1 cellular context compared by ENCODE assay signal in the genomic region with DNA sequence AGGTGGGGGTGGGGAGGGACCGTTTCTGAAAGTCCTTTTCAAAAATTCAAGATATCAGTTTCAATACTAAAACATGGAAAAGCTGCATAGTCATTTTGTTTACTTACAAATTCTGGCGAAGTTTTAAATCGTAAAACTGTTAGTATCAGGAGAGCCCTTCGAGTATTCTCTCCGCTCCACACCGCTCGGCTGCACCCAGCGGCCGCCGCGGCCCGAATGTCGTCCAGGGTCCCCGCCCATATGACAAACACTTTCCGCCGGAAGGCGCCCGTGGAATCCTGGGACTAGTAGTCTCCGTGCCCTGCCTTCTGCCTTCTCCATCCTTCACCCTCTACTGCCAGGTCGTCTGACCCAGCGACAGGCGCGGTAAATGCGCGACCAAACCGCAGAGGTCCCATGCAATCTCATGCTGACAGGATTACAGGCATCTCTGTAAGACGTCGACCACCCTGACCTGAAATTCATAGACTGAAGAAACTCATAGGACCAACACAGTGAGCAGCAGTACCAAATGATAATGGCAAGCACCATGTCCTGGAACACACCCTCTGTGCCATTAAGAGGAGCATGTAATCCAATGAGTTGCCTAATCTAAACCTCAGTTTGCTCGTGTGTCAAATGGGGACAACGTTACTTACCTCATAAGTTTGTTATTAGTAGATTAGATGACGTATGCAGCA.
TF ChIP-seq lines count a peak whose summit lies in the region.

Gene TOR1AIP2 (minus strand): TSS at position 218 of the 680 bp plus-strand sequence. CDS start 25,138 bp downstream, outside the sequence.

TF ChIP-seq in K562, 482 proteins besides CTCF, POLR2A, EP300 and RAD21 (continued from another document and continues in another):
- TF ChIP-seq, protein P1, sequence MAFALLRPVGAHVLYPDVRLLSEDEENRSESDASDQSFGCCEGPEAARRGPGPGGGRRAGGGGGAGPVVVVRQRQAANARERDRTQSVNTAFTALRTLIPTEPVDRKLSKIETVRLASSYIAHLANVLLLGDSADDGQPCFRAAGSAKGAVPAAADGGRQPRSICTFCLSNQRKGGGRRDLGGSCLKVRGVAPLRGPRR (CRISPR knock-in tag; IDR thresholded peaks at IDR 0.05) = no peak
- TF ChIP-seq CBX5 (IDR thresholded peaks at IDR 0.05; ENCODE audit: borderline replicate concordance, low read depth) (no peak), RAD51 (IDR thresholded peaks at IDR 0.05; ENCODE audit: borderline replicate concordance, low read depth) (peak; percentile 8; the same call in 1 of the 2 replicates), ZEB2 (IDR thresholded peaks at IDR 0.05) (0 out of 2 replicates have a peak, but pooled peaks have one; percentile 37), HMGN3 (IDR thresholded peaks at IDR 0.05; ENCODE audit: borderline replicate concordance, extremely low read depth, insufficient read length, low read depth, low read length) (peak; percentile 64), IFI16 (CRISPR knock-in tag; IDR thresholded peaks at IDR 0.05) (no peak), BRCA1 (IDR thresholded peaks at IDR 0.05) (no peak), BRCA1 (CRISPR knock-in tag; IDR thresholded peaks at IDR 0.05) (no peak), ZBTB1 (CRISPR knock-in tag; IDR thresholded peaks at IDR 0.05; ENCODE audit: borderline replicate concordance, low read depth) (peak; percentile 64; the same call in 1 of the 2 replicates), FIP1L1 (IDR thresholded peaks at IDR 0.05; ENCODE audit: low read depth, low read length, poor library complexity, severe bottlenecking) (no peak), ZNF274 (IDR thresholded peaks at IDR 0.05; ENCODE audit: borderline replicate concordance, low read depth, low read length) (no peak), GTF2E2 (tag; IDR thresholded peaks at IDR 0.05) (0 out of 2 replicates have a peak, but pooled peaks have one; percentile 44), MAFK (IDR thresholded peaks at IDR 0.05; ENCODE audit: low read length) (peak; percentile 32; the same call in 1 of the 2 replicates), WHSC1 (IDR thresholded peaks at IDR 0.05; ENCODE audit: low read length) (no peak), ZFP1 (CRISPR knock-in tag; IDR thresholded peaks at IDR 0.05) (no peak), SOX6 (IDR thresholded peaks at IDR 0.05) (peak; percentile 26; the same call in 1 of the 2 replicates), ETS2 (tag; IDR thresholded peaks at IDR 0.05; ENCODE audit: borderline replicate concordance, poor library complexity, severe bottlenecking) (no peak), ZBTB33 (CRISPR knock-in tag; IDR thresholded peaks at IDR 0.05) (peak; percentile 38; the same call in 1 of the 2 replicates), ATF3 (IDR thresholded peaks at IDR 0.05) (no peak; the same call in 1 of the 2 replicates), ATF3 (CRISPR knock-in tag; conservative IDR thresholded peaks at IDR 0.05) (no peak), RBM25 (IDR thresholded peaks at IDR 0.05; ENCODE audit: low read depth, low read length, severe bottlenecking) (peak; percentile 98), HDAC1 (IDR thresholded peaks at IDR 0.05) (peak; percentile 73 to 76), ZBTB11 (CRISPR knock-in tag; IDR thresholded peaks at IDR 0.05) (peak in 1 of 3 experiments; percentile 90; a peak in 4 of 6 replicates), AFF4 (CRISPR knock-in tag; IDR thresholded peaks at IDR 0.05) (peak; percentile 80), SREBF2 (CRISPR knock-in tag; IDR thresholded peaks at IDR 0.05) (0 out of 2 replicates have a peak, but pooled peaks have one; percentile 21), ZC3H11A (IDR thresholded peaks at IDR 0.05; ENCODE audit: low read depth, low read length) (0 out of 2 replicates have a peak, but pooled peaks have one; percentile 66), RNF2 (IDR thresholded peaks at IDR 0.05) (0 out of 2 replicates have a peak, but pooled peaks have one; percentile 32), CHD1 (IDR thresholded peaks at IDR 0.05; ENCODE audit: low read length) (no peak), BMI1 (IDR thresholded peaks at IDR 0.05; ENCODE audit: low read length) (no peak), SAFB (IDR thresholded peaks at IDR 0.05; ENCODE audit: borderline replicate concordance, low read depth, low read length) (no peak), ZNF3 (CRISPR knock-in tag; IDR thresholded peaks at IDR 0.05) (no peak)
- TF ChIP-seq, protein P2, sequence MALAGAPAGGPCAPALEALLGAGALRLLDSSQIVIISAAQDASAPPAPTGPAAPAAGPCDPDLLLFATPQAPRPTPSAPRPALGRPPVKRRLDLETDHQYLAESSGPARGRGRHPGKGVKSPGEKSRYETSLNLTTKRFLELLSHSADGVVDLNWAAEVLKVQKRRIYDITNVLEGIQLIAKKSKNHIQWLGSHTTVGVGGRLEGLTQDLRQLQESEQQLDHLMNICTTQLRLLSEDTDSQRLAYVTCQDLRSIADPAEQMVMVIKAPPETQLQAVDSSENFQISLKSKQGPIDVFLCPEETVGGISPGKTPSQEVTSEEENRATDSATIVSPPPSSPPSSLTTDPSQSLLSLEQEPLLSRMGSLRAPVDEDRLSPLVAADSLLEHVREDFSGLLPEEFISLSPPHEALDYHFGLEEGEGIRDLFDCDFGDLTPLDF (CRISPR knock-in tag; IDR thresholded peaks at IDR 0.05) = no peak
- TF ChIP-seq, protein P3, sequence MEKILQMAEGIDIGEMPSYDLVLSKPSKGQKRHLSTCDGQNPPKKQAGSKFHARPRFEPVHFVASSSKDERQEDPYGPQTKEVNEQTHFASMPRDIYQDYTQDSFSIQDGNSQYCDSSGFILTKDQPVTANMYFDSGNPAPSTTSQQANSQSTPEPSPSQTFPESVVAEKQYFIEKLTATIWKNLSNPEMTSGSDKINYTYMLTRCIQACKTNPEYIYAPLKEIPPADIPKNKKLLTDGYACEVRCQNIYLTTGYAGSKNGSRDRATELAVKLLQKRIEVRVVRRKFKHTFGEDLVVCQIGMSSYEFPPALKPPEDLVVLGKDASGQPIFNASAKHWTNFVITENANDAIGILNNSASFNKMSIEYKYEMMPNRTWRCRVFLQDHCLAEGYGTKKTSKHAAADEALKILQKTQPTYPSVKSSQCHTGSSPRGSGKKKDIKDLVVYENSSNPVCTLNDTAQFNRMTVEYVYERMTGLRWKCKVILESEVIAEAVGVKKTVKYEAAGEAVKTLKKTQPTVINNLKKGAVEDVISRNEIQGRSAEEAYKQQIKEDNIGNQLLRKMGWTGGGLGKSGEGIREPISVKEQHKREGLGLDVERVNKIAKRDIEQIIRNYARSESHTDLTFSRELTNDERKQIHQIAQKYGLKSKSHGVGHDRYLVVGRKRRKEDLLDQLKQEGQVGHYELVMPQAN (IDR thresholded peaks at IDR 0.05; ENCODE audit: borderline replicate concordance) = no peak
- TF ChIP-seq, protein P4, sequence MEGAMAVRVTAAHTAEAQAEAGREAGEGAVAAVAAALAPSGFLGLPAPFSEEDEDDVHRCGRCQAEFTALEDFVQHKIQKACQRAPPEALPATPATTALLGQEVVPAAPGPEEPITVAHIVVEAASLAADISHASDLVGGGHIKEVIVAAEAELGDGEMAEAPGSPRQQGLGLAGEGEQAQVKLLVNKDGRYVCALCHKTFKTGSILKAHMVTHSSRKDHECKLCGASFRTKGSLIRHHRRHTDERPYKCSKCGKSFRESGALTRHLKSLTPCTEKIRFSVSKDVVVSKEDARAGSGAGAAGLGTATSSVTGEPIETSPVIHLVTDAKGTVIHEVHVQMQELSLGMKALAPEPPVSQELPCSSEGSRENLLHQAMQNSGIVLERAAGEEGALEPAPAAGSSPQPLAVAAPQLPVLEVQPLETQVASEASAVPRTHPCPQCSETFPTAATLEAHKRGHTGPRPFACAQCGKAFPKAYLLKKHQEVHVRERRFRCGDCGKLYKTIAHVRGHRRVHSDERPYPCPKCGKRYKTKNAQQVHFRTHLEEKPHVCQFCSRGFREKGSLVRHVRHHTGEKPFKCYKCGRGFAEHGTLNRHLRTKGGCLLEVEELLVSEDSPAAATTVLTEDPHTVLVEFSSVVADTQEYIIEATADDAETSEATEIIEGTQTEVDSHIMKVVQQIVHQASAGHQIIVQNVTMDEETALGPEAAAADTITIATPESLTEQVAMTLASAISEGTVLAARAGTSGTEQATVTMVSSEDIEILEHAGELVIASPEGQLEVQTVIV (CRISPR knock-in tag; IDR thresholded peaks at IDR 0.05; ENCODE audit: borderline replicate concordance) = no peak
